Comparison of ENCODE assay signal across 19 cellular contexts in the genomic region with DNA sequence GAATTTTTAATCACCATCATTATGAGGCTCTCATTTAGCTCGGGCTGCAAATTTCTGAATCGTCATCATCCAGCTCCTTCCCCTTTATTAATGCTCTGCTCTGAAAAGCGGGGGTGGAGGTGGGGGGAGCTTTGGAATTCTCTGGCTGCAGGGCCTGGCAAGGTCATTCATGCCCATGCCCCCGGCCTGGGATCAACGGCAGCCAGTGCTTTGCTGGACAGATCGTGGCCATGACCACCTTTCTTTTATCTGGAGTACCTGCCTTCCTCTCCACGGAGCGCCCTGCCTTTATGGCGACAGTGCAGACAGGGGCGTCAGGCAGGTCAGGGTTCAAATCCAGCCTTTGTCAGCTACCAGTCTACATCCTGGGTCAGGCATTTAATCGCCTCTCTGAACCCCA. TPM values are rescaled to one million over a fixed set of nuclear protein-coding genes. Genes with fewer than 3 reads are reported as not detected.
A peak's percentile ranks its signal among the peaks of the same experiment; 100 is the strongest.
DNase-seq lines count a peak whose midpoint lies in the region; ATAC-seq, FAIRE-seq and TF ChIP-seq lines count a peak whose summit lies in the region.
"Had no signal": no experiment of that assay in that cellular context is flagged by ENCODE, and none has a peak within 500 bp of the region (broad histone marks: within the 10 kb centered on the region; RNA-seq: fewer than 3 reads in every experiment).

No MANE protein-coding gene starts in this region.

- no peak overlapping the region for H3K4me2 ChIP-seq in HepG2 (ENCODE audit: low read depth, low read length)
- H3K4me2 ChIP-seq: BLaER1 had no signal

- TF ChIP-seq POLR2A in HepG2 (IDR thresholded peaks at IDR 0.05; ENCODE audit: insufficient read depth in 1 of 2, low read depth in 2 of 2, low read length in 2 of 2) (no peak), testis (IDR thresholded peaks at IDR 0.05) (no peak)

- POLR2A ChIA-PET in HepG2 (lab: Yijun Ruan, JAX) = interaction anchor here (1.5 to 1.9 kb wide), 4 partner anchors 42 to 99 kb away, joined by 3 to 11 read pairs (median 6); a partner anchor contains a TSS

- DNase-seq in COR-L47 (lab: John Stamatoyannopoulos, UW) (peak; percentile 20), HepG2 (ENCODE audit: low spot score) (no peak), testis (peak; percentile 55), mucosa of gallbladder (ENCODE audit: low spot score) (no peak), NCI-H345 (lab: John Stamatoyannopoulos, UW) (no peak)
- DNase-seq: 8988T; Calu3; CD4-positive, alpha-beta memory T cell; DMS79 treated with DMSO at 0.1 percent for 48 hours; GF-D8; H9 had no signal

- H3K4me1 ChIP-seq in HepG2 (ENCODE audit: insufficient read depth, low read length) = peaks cover 86% of the 10 kb centered on the region
- H3K4me1 ChIP-seq in testis = peaks cover 11% of the 10 kb centered on the region

- no TSS peak for BruUV-seq in HepG2 (replicated peaks; lab: Mats Ljungman, UMichigan)

- no peak overlapping the region for H3K9ac ChIP-seq in HepG2 (ENCODE audit: insufficient read depth, low read depth, low read length)
- H3K9ac ChIP-seq: BLaER1 had no signal

- ATAC-seq in HepG2 (no peak), GM21723 (IDR thresholded peaks at IDR 0.05; ENCODE audit: unreplicated experiment) (no peak)

- H3K79me2 ChIP-seq in HepG2 (ENCODE audit: insufficient read depth, low read length) = no peaks in the 10 kb centered on the region

- H3K4me3 ChIP-seq in HepG2 (replicated peaks in 1 of 3; ENCODE audit: insufficient read depth in 1 of 3, low read depth in 2 of 3, low read length in 3 of 3) (no peak overlapping the region), testis (no peak overlapping the region)
- H3K4me3 ChIP-seq: BLaER1 had no signal

- no peak for FAIRE-seq in HepG2 (lab: Jason Lieb, UNC)
- FAIRE-seq: H1, HTR-8/SVneo had no signal

- intact Hi-C loops in HepG2 (cut with micrococcal nuclease; ENCODE audit: unreplicated experiment) (no loop called here), testis (cut with DNase I; ENCODE audit: low total_unique reads) (no loop called here)

- CTCF ChIA-PET in HepG2 (lab: Yijun Ruan, JAX; ENCODE audit: low intra/inter-chr PET ratio, low total read pairs) = no interaction called here

- TF ChIP-seq CTCF in HepG2 (CRISPR knock-in tag; IDR thresholded peaks at IDR 0.05) (no peak), testis (IDR thresholded peaks at IDR 0.05) (no peak)

- H4K20me1 ChIP-seq in HepG2 (ENCODE audit: insufficient read depth, low read length) = no peaks in the 10 kb centered on the region
- H4K20me1 ChIP-seq: BLaER1 had no signal

- no peak for TF ChIP-seq RAD21 in HepG2 (CRISPR knock-in tag; IDR thresholded peaks at IDR 0.05)

- no peak overlapping the region for H2AFZ ChIP-seq in HepG2 (ENCODE audit: low read length)

- 77% methylated on average over 11 of the region's 11 CpGs for WGBS in HepG2 (ENCODE audit: low lambda C conversion rate)
- WGBS in testis, 2 donors = 70 to 75% methylated on average over 11 of the region's 11 CpGs

- H3K9me3 ChIP-seq in HepG2 (ENCODE audit: low read length) = 0 out of 2 replicates have a peak, but pooled peaks cover 4% of the 10 kb centered on the region
- H3K9me3 ChIP-seq in testis = no peaks in the 10 kb centered on the region

- TF ChIP-seq EP300 in HepG2 (IDR thresholded peaks at IDR 0.05; ENCODE audit: low read depth in 2 of 2, low read length in 2 of 2) (no peak), HepG2 (CRISPR knock-in tag; IDR thresholded peaks at IDR 0.05; ENCODE audit: borderline replicate concordance) (no peak)

- H3K27ac ChIP-seq in cingulate gyrus (ENCODE audit: low read depth, low read length) (peak overlapping the region; percentile 39), HepG2 (ENCODE audit: extremely low read length, insufficient read depth, low read length) (no peak overlapping the region), testis (no peak overlapping the region)
- H3K27ac ChIP-seq: BLaER1 had no signal

- in situ Hi-C loops in HepG2 (cut with HindIII; ENCODE audit: extremely low pct_ligation_motif_present, low pct_unique_long_range_greater_than_20kb) = no loop called here

- no peaks in the 10 kb centered on the region for H3K27me3 ChIP-seq in HepG2 (ENCODE audit: control insufficient read depth in 1 of 2, insufficient read depth in 2 of 2, low read length in 2 of 2)
- no peaks in the 10 kb centered on the region for H3K27me3 ChIP-seq in testis
- H3K27me3 ChIP-seq: BLaER1 had no signal

- H3K36me3 ChIP-seq in HepG2 (replicated peaks in 1 of 2; ENCODE audit: control insufficient read depth in 1 of 2, insufficient read depth in 2 of 2, low read length in 2 of 2) (no peaks in the 10 kb centered on the region), testis (ENCODE audit: low read depth, missing control alignments) (no peaks in the 10 kb centered on the region)
- H3K36me3 ChIP-seq: BLaER1 had no signal

TF ChIP-seq in HepG2, 621 proteins besides CTCF, POLR2A, EP300 and RAD21 (continues in another document):
- TF ChIP-seq ZNF234 (CRISPR knock-in tag; conservative IDR thresholded peaks at IDR 0.05) (no peak), AGO2 (optimal IDR thresholded peaks at IDR 0.05; ENCODE audit: low read depth, low read length) (no peak), DNMT1 (CRISPR knock-in tag; IDR thresholded peaks at IDR 0.05) (0 out of 2 replicates have a peak, but pooled peaks have one; percentile 26), HNRNPL (IDR thresholded peaks at IDR 0.05; ENCODE audit: low read depth, low read length) (0 out of 2 replicates have a peak, but pooled peaks have one; percentile 53)
- TF ChIP-seq, protein P1, sequence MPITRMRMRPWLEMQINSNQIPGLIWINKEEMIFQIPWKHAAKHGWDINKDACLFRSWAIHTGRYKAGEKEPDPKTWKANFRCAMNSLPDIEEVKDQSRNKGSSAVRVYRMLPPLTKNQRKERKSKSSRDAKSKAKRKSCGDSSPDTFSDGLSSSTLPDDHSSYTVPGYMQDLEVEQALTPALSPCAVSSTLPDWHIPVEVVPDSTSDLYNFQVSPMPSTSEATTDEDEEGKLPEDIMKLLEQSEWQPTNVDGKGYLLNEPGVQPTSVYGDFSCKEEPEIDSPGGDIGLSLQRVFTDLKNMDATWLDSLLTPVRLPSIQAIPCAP (CRISPR knock-in tag; IDR thresholded peaks at IDR 0.05; ENCODE audit: low read depth) = no peak

RNA-seq across cellular contexts. Expression of a gene that starts 5.1 kb away (rescaled TPM):
- total RNA-seq in HepG2 (2016; rRNA removed; fragmentation: Illumina TruSeq; extraction: Trizol) (0.73 and 0.94 TPM in 2 replicates), testis (under 1 TPM in 1 of 2 donors, not detected in 1; 0.94 TPM), mucosa of gallbladder (not detected)
- 1.3 and 1.5 TPM in 2 replicates for total RNA-seq in HepG2 (2016; cell fraction: cytosol; rRNA removed; fragmentation: Illumina TruSeq; extraction: Trizol; ENCODE audit: low read depth)
- total RNA-seq in HepG2 (2016; cell fraction: insoluble cytoplasmic fraction; rRNA removed; fragmentation: Illumina TruSeq; extraction: Trizol) = 0.76 and 1.1 TPM in 2 replicates
- total RNA-seq in HepG2 (2016; cell fraction: membrane; rRNA removed; fragmentation: Illumina TruSeq; extraction: Trizol) = 1.3 and 1.5 TPM in 2 replicates
- 0.99 and 1.5 TPM in 2 replicates for total RNA-seq in HepG2 (2016; cell fraction: nucleus; rRNA removed; fragmentation: Illumina TruSeq; extraction: Trizol)
- polyA plus RNA-seq in HepG2 (2011; rRNA removed) (1.2 and 1.6 TPM in 2 replicates), testis (ENCODE audit: insufficient read depth, low read depth, low replicate concordance) (0.79 TPM)
- 0.32 and 0.70 TPM in 2 replicates for polyA plus RNA-seq in HepG2 (2011; cell fraction: cytosol; rRNA removed)
- polyA plus RNA-seq in HepG2 (2011; cell fraction: nucleus; rRNA removed) = 0.21 TPM in 1 of 2 replicates, not detected in the other
- 0.25 and 0.48 TPM in 2 replicates for polyA plus RNA-seq in HepG2 (2012)
- 0.86 and 1.8 TPM in 2 replicates for polyA plus RNA-seq in HepG2 (2016; cell fraction: cytosol; fragmentation: Illumina TruSeq; extraction: Trizol; ENCODE audit: low read depth)
- polyA plus RNA-seq in HepG2 (2016; cell fraction: insoluble cytoplasmic fraction; fragmentation: Illumina TruSeq; extraction: Trizol; ENCODE audit: low read depth) = 0.60 and 1.3 TPM in 2 replicates
- 1.3 and 1.5 TPM in 2 replicates for polyA plus RNA-seq in HepG2 (2016; cell fraction: membrane; fragmentation: Illumina TruSeq; extraction: Trizol; ENCODE audit: low read depth)
- not detected in 2 replicates for polyA plus RNA-seq in HepG2 (2016; cell fraction: nucleus; fragmentation: Illumina TruSeq; extraction: Trizol; ENCODE audit: insufficient read depth, low read depth)
- polyA minus RNA-seq in HepG2 (2011; rRNA and poly(A)+ RNA removed; ENCODE audit: low replicate concordance) = 0.42 TPM in 1 of 2 replicates, not detected in the other
- not detected in 2 replicates for polyA minus RNA-seq in HepG2 (2011; cell fraction: cytosol; rRNA and poly(A)+ RNA removed)
- polyA minus RNA-seq in HepG2 (2011; cell fraction: nucleus; rRNA and poly(A)+ RNA removed) = 1.3 TPM in 1 of 2 replicates, not detected in the other
- total RNA-seq: A673; Calu3; CD4-positive, alpha-beta memory T cell; H1; H9 had no signal
- polyA plus RNA-seq: AG04450; CD14-positive monocyte; CD4-positive, alpha-beta memory T cell; H1 had no signal

RNA-seq across cellular contexts. Expression of a gene that starts 45.0 kb away (rescaled TPM):
- 54.0 and 55.0 TPM in 2 replicates for total RNA-seq in HepG2 (2016; rRNA removed; fragmentation: Illumina TruSeq; extraction: Trizol)
- total RNA-seq in HepG2 (2016; cell fraction: cytosol; rRNA removed; fragmentation: Illumina TruSeq; extraction: Trizol; ENCODE audit: low read depth) = 13.5 and 14.9 TPM in 2 replicates
- 45.9 and 55.1 TPM in 2 replicates for total RNA-seq in HepG2 (2016; cell fraction: insoluble cytoplasmic fraction; rRNA removed; fragmentation: Illumina TruSeq; extraction: Trizol)
- 45.7 and 51.9 TPM in 2 replicates for total RNA-seq in HepG2 (2016; cell fraction: membrane; rRNA removed; fragmentation: Illumina TruSeq; extraction: Trizol)
- total RNA-seq in HepG2 (2016; cell fraction: nucleus; rRNA removed; fragmentation: Illumina TruSeq; extraction: Trizol) = 34.9 and 36.1 TPM in 2 replicates
- 19.0 and 21.7 TPM in 2 replicates for polyA plus RNA-seq in HepG2 (2011; rRNA removed)
- polyA plus RNA-seq in HepG2 (2011; cell fraction: cytosol; rRNA removed) = 16.2 and 20.1 TPM in 2 replicates
- 18.6 and 24.3 TPM in 2 replicates for polyA plus RNA-seq in HepG2 (2011; cell fraction: nucleus; rRNA removed)
- polyA plus RNA-seq in HepG2 (2012) = 18.4 and 22.4 TPM in 2 replicates
- polyA plus RNA-seq in HepG2 (2016; cell fraction: cytosol; fragmentation: Illumina TruSeq; extraction: Trizol; ENCODE audit: low read depth) = 11.7 and 14.2 TPM in 2 replicates
- polyA plus RNA-seq in HepG2 (2016; cell fraction: insoluble cytoplasmic fraction; fragmentation: Illumina TruSeq; extraction: Trizol; ENCODE audit: low read depth) = 58.7 and 66.8 TPM in 2 replicates
- 37.7 and 41.8 TPM in 2 replicates for polyA plus RNA-seq in HepG2 (2016; cell fraction: membrane; fragmentation: Illumina TruSeq; extraction: Trizol; ENCODE audit: low read depth)
- 41.4 and 43.9 TPM in 2 replicates for polyA plus RNA-seq in HepG2 (2016; cell fraction: nucleus; fragmentation: Illumina TruSeq; extraction: Trizol; ENCODE audit: insufficient read depth, low read depth)
- polyA minus RNA-seq in HepG2 (2011; rRNA and poly(A)+ RNA removed; ENCODE audit: low replicate concordance) = 68.4 and 91.9 TPM in 2 replicates
- 25.3 and 26.4 TPM in 2 replicates for polyA minus RNA-seq in HepG2 (2011; cell fraction: cytosol; rRNA and poly(A)+ RNA removed)
- 32.3 and 36.9 TPM in 2 replicates for polyA minus RNA-seq in HepG2 (2011; cell fraction: nucleus; rRNA and poly(A)+ RNA removed)
- 100 to 1,000 TPM; 103 to 140 TPM for total RNA-seq in testis
- polyA plus RNA-seq in testis (ENCODE audit: insufficient read depth, low read depth, low replicate concordance) = 55.9 TPM
- total RNA-seq in mucosa of gallbladder = 77.6 TPM

Comparison
In these comparisons a context has a peak if more than half of its experiments do, and no peak if none do; other contexts are left out.
1. DNase-seq: peak in COR-L47 (single experiment) and testis (single experiment); none in HepG2 (single experiment), mucosa of gallbladder (single experiment) and NCI-H345 (single experiment).